ENCODE assay signal across 26 cellular contexts in the genomic region with DNA sequence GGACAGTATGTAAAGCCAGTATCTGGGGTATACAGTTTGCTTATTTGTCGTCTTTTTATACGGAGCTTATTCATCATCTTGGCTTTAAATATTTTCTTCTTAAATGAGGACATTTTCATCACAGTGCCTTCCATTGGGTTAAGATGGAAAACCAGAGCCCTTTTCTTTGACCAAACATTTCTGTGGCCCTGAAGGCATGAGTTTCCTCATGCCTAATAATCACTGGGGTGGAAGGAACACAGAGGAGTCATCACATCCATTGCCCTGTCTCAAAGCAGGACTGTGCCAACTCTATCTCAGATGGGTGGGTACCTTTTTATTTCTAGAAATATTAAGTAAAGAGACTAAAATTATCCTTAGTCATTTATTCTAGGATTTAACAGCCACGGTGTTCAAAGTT. TPM values are rescaled to one million over a fixed set of nuclear protein-coding genes. Genes with fewer than 3 reads are reported as not detected.
A peak's percentile ranks its signal among the peaks of the same experiment; 100 is the strongest.
DNase-seq lines count a peak whose midpoint lies in the region; ATAC-seq and TF ChIP-seq lines count a peak whose summit lies in the region.
"Had no signal": no experiment of that assay in that cellular context is flagged by ENCODE, and none has a peak within 500 bp of the region (broad histone marks: within the 10 kb centered on the region; RNA-seq: fewer than 3 reads in every experiment).

No MANE protein-coding gene starts in this region.

- H3K27ac ChIP-seq in PC-9 = peak overlapping the region; percentile 81
- H3K27ac ChIP-seq: BLaER1, GM23248, SJSA1 had no signal

- TF ChIP-seq CTCF in AG10803 (conservative IDR thresholded peaks at IDR 0.05; ENCODE audit: low read length) (no peak), PC-9 (conservative IDR thresholded peaks at IDR 0.05) (no peak)

- peaks cover 10% of the 10 kb centered on the region; the same call in 1 of the 2 replicates for H3K9me3 ChIP-seq in PC-9 (ENCODE audit: insufficient read depth, low read depth)
- H3K9me3 ChIP-seq: SJSA1 had no signal

- CTCF ChIA-PET in PC-9 (lab: Charles Lee) = no interaction called here

- peak overlapping the region; percentile 74 for H3K4me2 ChIP-seq in PC-9
- H3K4me2 ChIP-seq: BLaER1 had no signal

- POLR2A ChIA-PET in PC-9 (lab: Charles Lee; ENCODE audit: unreplicated experiment) = no interaction called here

- no peaks in the 10 kb centered on the region for H3K9me2 ChIP-seq in PC-9 (ENCODE audit: insufficient read depth)

- BruUV-seq in PC-9 (replicated peaks; lab: Mats Ljungman, UMichigan) = no TSS peak

- H3F3A ChIP-seq in PC-9 (ENCODE audit: insufficient read depth, low read depth) = peaks cover 10% of the 10 kb centered on the region

- no peak for ATAC-seq in GM18519 (IDR thresholded peaks at IDR 0.05; ENCODE audit: low FRiP score, unreplicated experiment)
- no peak for ATAC-seq in esophagus mucosa
- ATAC-seq: K562 had no signal

- H3K4me3 ChIP-seq in AG10803 (ENCODE audit: low read length) (no peak overlapping the region), PC-9 (peak overlapping the region; percentile 23; the same call in 1 of the 2 replicates)
- H3K4me3 ChIP-seq: BLaER1, GM23248, K562, SJSA1 had no signal

- no peaks in the 10 kb centered on the region for H4K20me1 ChIP-seq in PC-9 (ENCODE audit: insufficient read depth)
- H4K20me1 ChIP-seq: BLaER1 had no signal

- no peaks in the 10 kb centered on the region for H3K79me2 ChIP-seq in PC-9 (ENCODE audit: low read depth)

- peak overlapping the region; percentile 66; the same call in 1 of the 2 replicates for H2AFZ ChIP-seq in PC-9
- H2AFZ ChIP-seq: GM23248 had no signal

- DNase-seq in AG10803 (ENCODE audit: low read depth) (peak; percentile 23), PC-9 (peak; percentile 43 to 87), astrocyte of the hippocampus (ENCODE audit: low read depth, low spot score) (peak; percentile 80), kidney tubule cell (ENCODE audit: low spot score) (peak; percentile 78), NCI-H510A treated with DMSO at 0.1 percent for 48 hours (lab: John Stamatoyannopoulos, UW) (no peak), activated T-cell treated with anti-CD3 and anti-CD28 coated beads for 4 hours (no peak)
- DNase-seq: 8988T; CD4-positive, CD25-positive, alpha-beta regulatory T cell; H7; Kasumi-1; MM.1S; NCI-H1417; NCI-H1694; NCI-H2029 treated with DMSO at 0.1 percent for 48 hours; NCI-H345; NCI-H524; NCI-H774; Right ventricle myocardium superior; RPMI8226 had no signal

- no peaks in the 10 kb centered on the region for H3K27me3 ChIP-seq in PC-9 (ENCODE audit: insufficient read depth, low read depth)
- H3K27me3 ChIP-seq: SJSA1 had no signal

- peaks cover 29% of the 10 kb centered on the region for H3K4me1 ChIP-seq in PC-9 (replicated peaks; ENCODE audit: insufficient read depth)
- H3K4me1 ChIP-seq: BLaER1, SJSA1 had no signal

- no peaks in the 10 kb centered on the region for H3K36me3 ChIP-seq in PC-9 (ENCODE audit: low read depth)
- H3K36me3 ChIP-seq: BLaER1, SJSA1 had no signal

- intact Hi-C loops in PC-9 (cut with micrococcal nuclease; ENCODE audit: unreplicated experiment) = loop anchor here (1.0 to 5.0 kb wide), 3 partner anchors 21 to 92 kb away; no protein-coding TSS in a partner anchor

RNA-seq across cellular contexts. Expression of a gene that starts 40.0 kb away (rescaled TPM):
- total RNA-seq in PC-9 (2021) (18.8 and 25.7 TPM in 2 replicates), esophagus mucosa (1.7 TPM)
- total RNA-seq: CD4-positive, CD25-positive, alpha-beta regulatory T cell; G401; GM23248; K562 had no signal

Comparison
In these comparisons a context has a peak if more than half of its experiments do, and no peak if none do; other contexts are left out.
1. DNase-seq: peak in AG10803 (single experiment), PC-9 (2 of 2), astrocyte of the hippocampus (single experiment) and kidney tubule cell (single experiment); none in NCI-H510A treated with DMSO at 0.1 percent for 48 hours (single experiment) and activated T-cell treated with anti-CD3 and anti-CD28 coated beads for 4 hours (single experiment).